In genomic region chr17:40557531-40558299, GRCh38 we compare ENCODE assay signal across 2 cellular contexts.
TF ChIP-seq lines count a peak whose summit lies in the region.

No MANE protein-coding gene starts in this region.

TF ChIP-seq in HepG2, 621 proteins besides CTCF, POLR2A, EP300 and RAD21 (continued from another document):
- TF ChIP-seq, protein P1, sequence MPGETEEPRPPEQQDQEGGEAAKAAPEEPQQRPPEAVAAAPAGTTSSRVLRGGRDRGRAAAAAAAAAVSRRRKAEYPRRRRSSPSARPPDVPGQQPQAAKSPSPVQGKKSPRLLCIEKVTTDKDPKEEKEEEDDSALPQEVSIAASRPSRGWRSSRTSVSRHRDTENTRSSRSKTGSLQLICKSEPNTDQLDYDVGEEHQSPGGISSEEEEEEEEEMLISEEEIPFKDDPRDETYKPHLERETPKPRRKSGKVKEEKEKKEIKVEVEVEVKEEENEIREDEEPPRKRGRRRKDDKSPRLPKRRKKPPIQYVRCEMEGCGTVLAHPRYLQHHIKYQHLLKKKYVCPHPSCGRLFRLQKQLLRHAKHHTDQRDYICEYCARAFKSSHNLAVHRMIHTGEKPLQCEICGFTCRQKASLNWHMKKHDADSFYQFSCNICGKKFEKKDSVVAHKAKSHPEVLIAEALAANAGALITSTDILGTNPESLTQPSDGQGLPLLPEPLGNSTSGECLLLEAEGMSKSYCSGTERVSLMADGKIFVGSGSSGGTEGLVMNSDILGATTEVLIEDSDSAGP (CRISPR knock-in tag; IDR thresholded peaks at IDR 0.05; ENCODE audit: borderline replicate concordance): 0 out of 2 replicates have a peak, but pooled peaks have one; percentile 27
- TF ChIP-seq, protein P2, sequence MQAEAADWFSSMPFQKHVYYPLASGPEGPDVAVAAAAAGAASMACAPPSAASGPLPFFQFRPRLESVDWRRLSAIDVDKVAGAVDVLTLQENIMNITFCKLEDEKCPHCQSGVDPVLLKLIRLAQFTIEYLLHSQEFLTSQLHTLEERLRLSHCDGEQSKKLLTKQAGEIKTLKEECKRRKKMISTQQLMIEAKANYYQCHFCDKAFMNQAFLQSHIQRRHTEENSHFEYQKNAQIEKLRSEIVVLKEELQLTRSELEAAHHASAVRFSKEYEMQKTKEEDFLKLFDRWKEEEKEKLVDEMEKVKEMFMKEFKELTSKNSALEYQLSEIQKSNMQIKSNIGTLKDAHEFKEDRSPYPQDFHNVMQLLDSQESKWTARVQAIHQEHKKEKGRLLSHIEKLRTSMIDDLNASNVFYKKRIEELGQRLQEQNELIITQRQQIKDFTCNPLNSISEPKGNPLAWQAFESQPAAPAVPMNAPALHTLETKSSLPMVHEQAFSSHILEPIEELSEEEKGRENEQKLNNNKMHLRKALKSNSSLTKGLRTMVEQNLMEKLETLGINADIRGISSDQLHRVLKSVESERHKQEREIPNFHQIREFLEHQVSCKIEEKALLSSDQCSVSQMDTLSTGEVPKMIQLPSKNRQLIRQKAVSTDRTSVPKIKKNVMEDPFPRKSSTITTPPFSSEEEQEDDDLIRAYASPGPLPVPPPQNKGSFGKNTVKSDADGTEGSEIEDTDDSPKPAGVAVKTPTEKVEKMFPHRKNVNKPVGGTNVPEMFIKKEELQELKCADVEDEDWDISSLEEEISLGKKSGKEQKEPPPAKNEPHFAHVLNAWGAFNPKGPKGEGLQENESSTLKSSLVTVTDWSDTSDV (CRISPR knock-in tag; IDR thresholded peaks at IDR 0.05): 0 out of 2 replicates have a peak, but pooled peaks have one; percentile 49
- no peak for TF ChIP-seq ZNF597 (CRISPR knock-in tag; IDR thresholded peaks at IDR 0.05)
- TF ChIP-seq GABPA (IDR thresholded peaks at IDR 0.05; ENCODE audit: low read depth, low read length): no peak
- TF ChIP-seq GABPA (CRISPR knock-in tag; IDR thresholded peaks at IDR 0.05; ENCODE audit: low read depth): no peak
TF ChIP-seq in HepG2: peak in this region for 2.

TF ChIP-seq in HEK293T, 16 proteins besides CTCF, POLR2A, EP300 and RAD21 (continued from another document):
- TF ChIP-seq PKNOX1 (IDR thresholded peaks at IDR 0.05): no peak
- TF ChIP-seq ARNT (IDR thresholded peaks at IDR 0.05): no peak
- TF ChIP-seq L3MBTL2 (conservative IDR thresholded peaks at IDR 0.05): no peak
